In genomic region chr6:1580585-1580984, GRCh38 we compare ENCODE assay signal across 1 cellular context.
A peak's percentile ranks its signal among the peaks of the same experiment; 100 is the strongest.
TF ChIP-seq lines count a peak whose summit lies in the region.

No MANE protein-coding gene starts in this region.

TF ChIP-seq in IMR-90, 13 proteins besides CTCF, POLR2A, EP300 and RAD21:
- no peak for TF ChIP-seq USF2 (IDR thresholded peaks at IDR 0.05; ENCODE audit: low read depth, low read length)
- peak; percentile 73 for TF ChIP-seq CEBPB (IDR thresholded peaks at IDR 0.05; ENCODE audit: low read depth, low read length)
